ENCODE assay signal across 10 cellular contexts in the genomic region with DNA sequence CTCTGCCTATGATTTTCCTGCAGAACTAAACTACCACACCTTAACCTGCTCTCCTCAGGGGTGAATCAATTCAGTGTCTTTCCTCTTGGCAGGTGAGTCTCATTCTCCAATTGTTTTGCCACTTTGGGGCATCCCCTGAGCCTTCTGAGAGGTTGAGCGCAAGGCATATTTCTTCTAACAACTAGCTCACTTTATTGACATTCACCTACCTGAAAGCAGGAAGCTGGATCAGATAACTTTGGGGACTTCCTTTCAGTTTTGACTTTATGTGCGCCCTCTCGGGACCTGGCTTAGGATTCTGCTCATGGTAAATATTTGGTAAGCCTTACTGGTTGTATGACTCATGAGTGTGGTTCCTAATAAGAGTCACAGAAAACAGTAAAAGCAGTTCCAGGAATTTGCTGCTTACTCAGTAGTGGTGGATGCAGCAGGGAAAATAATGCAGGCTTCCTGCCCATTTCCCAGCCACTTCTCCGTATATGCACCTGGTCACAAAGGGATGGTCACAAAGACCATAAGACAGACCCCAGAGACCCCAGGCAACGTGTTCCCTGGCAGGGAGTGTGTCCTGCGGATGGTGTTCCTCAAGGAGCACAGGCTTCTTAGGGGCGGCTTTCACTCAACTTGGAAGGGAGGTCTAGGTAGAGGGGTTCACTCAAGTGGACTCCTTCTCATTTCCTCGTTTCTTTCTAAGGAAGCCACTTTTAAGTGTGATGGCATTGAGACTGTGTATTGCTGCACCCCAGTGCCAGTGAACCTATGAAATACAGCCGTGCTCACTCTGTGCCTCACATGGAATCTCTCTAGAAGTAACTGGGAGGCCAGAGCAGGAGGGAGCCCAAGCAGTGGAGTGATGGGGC. TPM values are rescaled to one million over a fixed set of nuclear protein-coding genes. Genes with fewer than 3 reads are reported as not detected.
A peak's percentile ranks its signal among the peaks of the same experiment; 100 is the strongest.
DNase-seq lines count a peak whose midpoint lies in the region; ATAC-seq and FAIRE-seq lines count a peak whose summit lies in the region.
"Had no signal": no experiment of that assay in that cellular context is flagged by ENCODE, and none has a peak within 500 bp of the region (broad histone marks: within the 10 kb centered on the region; RNA-seq: fewer than 3 reads in every experiment).

No MANE protein-coding gene starts in this region.

- CTCF ChIA-PET in activated naive CD4-positive, alpha-beta T cell treated with anti-CD3 and anti-CD28 coated beads, Interleukin-2, amount 10 ng/mL, durations not matched to agents 7 days and 5 days (lab: Charles Lee): interaction anchor here (0.6 to 3.2 kb wide), 7 partner anchors 14 to 60 kb away, joined by 3 to 18 read pairs (median 3); no protein-coding TSS in a partner anchor

- peak; percentile 54 for DNase-seq in GF-D8 (lab: John Stamatoyannopoulos, UW)
- DNase-seq in HTR-8/SVneo (ENCODE audit: insufficient read length, low spot score): peak; percentile 65
- peak; percentile 49 for DNase-seq in activated naive CD4-positive, alpha-beta T cell treated with anti-CD3 and anti-CD28 coated beads, Interleukin-2, amount 10 ng/mL, durations not matched to agents 7 days and 5 days
- DNase-seq in inferior parietal cortex (ENCODE audit: extremely low spot score): no peak
- no peak for DNase-seq in Right ventricle myocardium inferior (ENCODE audit: missing footprints)
- DNase-seq in mucosa of gallbladder (ENCODE audit: low spot score): no peak

- H3K9me3 ChIP-seq in mesodermal cell (ENCODE audit: control insufficient read depth, low read length): peaks cover 4% of the 10 kb centered on the region
- H3K9me3 ChIP-seq: gastroesophageal sphincter, SJSA1 had no signal

- H3K9me3 Mint-ChIP-seq in activated naive CD4-positive, alpha-beta T cell treated with anti-CD3 and anti-CD28 coated beads, Interleukin-2, amount 10 ng/mL, durations not matched to agents 7 days and 5 days: peaks cover 12% of the 10 kb centered on the region

- H3K27ac ChIP-seq in mesodermal cell (ENCODE audit: low read depth, low read length, severe bottlenecking): peak overlapping the region; percentile 16
- H3K27ac ChIP-seq: gastroesophageal sphincter, SJSA1 had no signal

- peaks cover 4% of the 10 kb centered on the region for H3K27me3 Mint-ChIP-seq in activated naive CD4-positive, alpha-beta T cell treated with anti-CD3 and anti-CD28 coated beads, Interleukin-2, amount 10 ng/mL, durations not matched to agents 7 days and 5 days

- FAIRE-seq in HTR-8/SVneo (lab: Jason Lieb, UNC): no peak

- intact Hi-C loops in Right ventricle myocardium inferior (cut with DNase I): no loop called here

- no peak overlapping the region for H3K4me3 ChIP-seq in mesodermal cell (ENCODE audit: extremely low read depth, insufficient read depth, low read length, poor library complexity, severe bottlenecking)
- H3K4me3 ChIP-seq: gastroesophageal sphincter, SJSA1 had no signal

- peak overlapping the region; percentile 16 for H3K4me3 Mint-ChIP-seq in activated naive CD4-positive, alpha-beta T cell treated with anti-CD3 and anti-CD28 coated beads, Interleukin-2, amount 10 ng/mL, durations not matched to agents 7 days and 5 days

- peaks cover 31% of the 10 kb centered on the region for H3K4me1 Mint-ChIP-seq in activated naive CD4-positive, alpha-beta T cell treated with anti-CD3 and anti-CD28 coated beads, Interleukin-2, amount 10 ng/mL, durations not matched to agents 7 days and 5 days

- peaks cover 4% of the 10 kb centered on the region for H3K36me3 ChIP-seq in mesodermal cell (ENCODE audit: control insufficient read depth, insufficient read depth, low read length)
- H3K36me3 ChIP-seq: gastroesophageal sphincter, SJSA1 had no signal

- peaks cover 15% of the 10 kb centered on the region for H3K4me1 ChIP-seq in mesodermal cell (ENCODE audit: control insufficient read depth, insufficient read depth, low read length, poor library complexity, severe bottlenecking)
- H3K4me1 ChIP-seq: gastroesophageal sphincter had no signal

- H3K27ac Mint-ChIP-seq in activated naive CD4-positive, alpha-beta T cell treated with anti-CD3 and anti-CD28 coated beads, Interleukin-2, amount 10 ng/mL, durations not matched to agents 7 days and 5 days: peak overlapping the region; percentile 64

- peaks cover 19% of the 10 kb centered on the region for H3K36me3 Mint-ChIP-seq in activated naive CD4-positive, alpha-beta T cell treated with anti-CD3 and anti-CD28 coated beads, Interleukin-2, amount 10 ng/mL, durations not matched to agents 7 days and 5 days

- WGBS in mesodermal cell (ENCODE audit: insufficient coverage in 2 of 2), 2 experiments: 89 to 90% methylated on average over 9 of the region's 9 CpGs

- ATAC-seq in HG03439 (IDR thresholded peaks at IDR 0.05; ENCODE audit: unreplicated experiment): no peak
- no peak for ATAC-seq in Right ventricle myocardium inferior
- ATAC-seq: gastroesophageal sphincter had no signal

RNA-seq across cellular contexts. Expression of a gene that starts 22.0 kb away (rescaled TPM):
- 4.3 TPM for polyA plus RNA-seq in mesodermal cell (2013, experiment 1 of 2)
- 3.1 TPM for polyA plus RNA-seq in mesodermal cell (2013, experiment 2 of 2)
- total RNA-seq in Right ventricle myocardium inferior (1.2 TPM), mucosa of gallbladder (4.2 TPM)

Comparison
In these comparisons a context has a peak if more than half of its experiments do, and no peak if none do; other contexts are left out.
1. DNase-seq: peak in GF-D8 (single experiment), HTR-8/SVneo (single experiment) and activated naive CD4-positive, alpha-beta T cell treated with anti-CD3 and anti-CD28 coated beads, Interleukin-2, amount 10 ng/mL, durations not matched to agents 7 days and 5 days (single experiment); none in inferior parietal cortex (single experiment), Right ventricle myocardium inferior (single experiment) and mucosa of gallbladder (single experiment).